In the genomic region with DNA sequence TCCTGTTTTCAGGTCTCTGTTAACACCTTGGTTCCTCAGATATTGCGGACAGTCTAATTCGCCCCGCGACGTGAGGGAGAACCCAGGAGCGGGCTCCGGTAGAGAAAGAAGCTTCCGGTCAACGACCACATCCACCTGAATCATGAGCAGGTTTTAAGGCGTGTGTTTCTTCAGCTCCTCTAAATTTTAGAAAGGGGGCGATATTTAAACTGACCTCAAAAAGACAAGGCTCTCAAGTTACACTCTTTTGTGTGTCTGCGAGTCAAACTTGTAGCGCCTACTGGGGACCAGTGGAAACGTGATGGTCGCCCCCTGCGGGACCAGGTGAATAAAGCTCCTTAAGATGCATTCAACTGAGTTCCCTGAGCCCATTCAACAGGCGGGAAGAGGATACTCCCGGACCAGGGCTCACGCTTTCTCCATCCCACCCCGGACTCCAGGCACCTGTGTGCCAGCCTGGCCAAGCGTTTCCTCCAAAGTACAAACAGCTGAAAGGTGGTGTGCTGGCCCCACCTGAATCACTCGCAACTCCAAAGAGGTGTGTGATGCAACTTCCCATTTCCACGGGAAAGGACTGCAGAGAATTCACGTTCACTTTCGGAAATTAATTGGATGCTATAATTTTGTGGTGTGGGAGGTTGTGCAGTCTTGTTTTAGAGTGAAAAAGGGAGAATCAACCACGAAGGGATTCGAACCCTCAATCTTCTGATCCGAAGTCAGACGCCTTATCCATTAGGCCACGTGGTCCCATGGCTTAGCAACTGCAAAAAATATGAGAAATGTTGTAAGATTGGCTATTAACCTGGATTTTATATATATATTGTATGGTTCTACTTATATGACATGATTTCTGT, we compare ENCODE assay signal across 9 cellular contexts. TPM values are rescaled to one million over a fixed set of nuclear protein-coding genes. Genes with fewer than 3 reads are reported as not detected.
DNase-seq lines count a peak whose midpoint lies in the region; ATAC-seq and TF ChIP-seq lines count a peak whose summit lies in the region.
"Had no signal": no experiment of that assay in that cellular context is flagged by ENCODE, and none has a peak within 500 bp of the region (broad histone marks: within the 10 kb centered on the region; RNA-seq: fewer than 3 reads in every experiment).

No MANE protein-coding gene starts in this region.

- intact Hi-C loops in CD8-positive, alpha-beta T cell (cut with DNase I, micrococcal nuclease) = loop anchor here (2.0 to 5.0 kb wide), 2 partner anchors 144 to 145 kb away; partner anchors contain the start of gene ZSCAN12 (in 2 of the 2)

- H3K36me3 Mint-ChIP-seq in CD8-positive, alpha-beta T cell = no peaks in the 10 kb centered on the region
- peaks cover 0 to 15% of the 10 kb centered on the region in 2 donors for H3K36me3 Mint-ChIP-seq in activated naive CD4-positive, alpha-beta T cell treated with anti-CD3 and anti-CD28 coated beads, Interleukin-2, amount 50 U/mL, for 72 hours

- H2AFZ ChIP-seq in smooth muscle cell (ENCODE audit: low read depth) = peak overlapping the region; percentile 34

- no peak overlapping the region for H3K9ac ChIP-seq in smooth muscle cell (ENCODE audit: low read depth)

- CTCF ChIA-PET in CD8-positive, alpha-beta T cell (lab: Charles Lee) = interaction anchor here (1.0 to 1.5 kb wide), 3 partner anchors 10 to 149 kb away, joined by 3 to 4 read pairs (median 3); partner anchors contain the start of gene GPX6

- peak overlapping the region; percentile 4 for H3K27ac Mint-ChIP-seq in CD8-positive, alpha-beta T cell
- H3K27ac Mint-ChIP-seq in activated naive CD4-positive, alpha-beta T cell treated with anti-CD3 and anti-CD28 coated beads, Interleukin-2, amount 50 U/mL, for 72 hours = peak overlapping the region; percentile 90 to 99

- no peaks in the 10 kb centered on the region for H3K79me2 ChIP-seq in smooth muscle cell (ENCODE audit: low read depth)

- peaks cover 18% of the 10 kb centered on the region for H3F3A ChIP-seq in smooth muscle cell (ENCODE audit: low read depth)

- no peaks in the 10 kb centered on the region for H3K36me3 ChIP-seq in CD8-positive, alpha-beta T cell (ENCODE audit: insufficient read depth, low read length)
- H3K36me3 ChIP-seq in SJCRH30 (no peaks in the 10 kb centered on the region), smooth muscle cell (ENCODE audit: low read depth) (no peaks in the 10 kb centered on the region)

- H4K20me1 ChIP-seq in smooth muscle cell (ENCODE audit: low read depth) = no peaks in the 10 kb centered on the region

- TF ChIP-seq CTCF in CD8-positive, alpha-beta T cell (IDR thresholded peaks at IDR 0.05) = no peak
- TF ChIP-seq CTCF in smooth muscle cell (IDR thresholded peaks at IDR 0.05; ENCODE audit: borderline replicate concordance, insufficient read depth, poor library complexity, severe bottlenecking) = peak; percentile 44

- POLR2A ChIA-PET in CD8-positive, alpha-beta T cell (lab: Charles Lee) = interaction anchor here (0.6 kb wide), 1 partner anchor 535 kb away, joined by 4 read pairs; no protein-coding TSS in a partner anchor

- H3K4me1 Mint-ChIP-seq in CD8-positive, alpha-beta T cell (ENCODE audit: low read depth) = peaks cover 21% of the 10 kb centered on the region

- H3K4me2 ChIP-seq in smooth muscle cell = peak overlapping the region; percentile 94

- no peaks in the 10 kb centered on the region for H3K27me3 ChIP-seq in CD8-positive, alpha-beta T cell (ENCODE audit: insufficient read depth, low read length)
- H3K27me3 ChIP-seq in SJCRH30 (no peaks in the 10 kb centered on the region), smooth muscle cell (ENCODE audit: low read depth) (no peaks in the 10 kb centered on the region)

- H3K27me3 Mint-ChIP-seq in CD8-positive, alpha-beta T cell (ENCODE audit: low read depth) = peaks cover 59% of the 10 kb centered on the region

- peak in 6 of 7 experiments; percentile 33 to 63 (median 44) for DNase-seq in CD8-positive, alpha-beta T cell
- DNase-seq in LHCN-M2 (ENCODE audit: low read depth) (peak; percentile 82), SJCRH30 (peak; percentile 43 to 69), iPS DF 4.7 (ENCODE audit: extremely low read depth, low spot score) (peak; percentile 96), smooth muscle cell (lab: John Stamatoyannopoulos, UW; ENCODE audit: unreplicated experiment) (peak; percentile 28)
- peak; percentile 58 to 76 for DNase-seq in activated naive CD4-positive, alpha-beta T cell treated with anti-CD3 and anti-CD28 coated beads, Interleukin-2, amount 50 U/mL, for 72 hours (ENCODE audit: low spot score in 2 of 2)

- peak; percentile 38 for ATAC-seq in CD8-positive, alpha-beta T cell
- ATAC-seq in GM21423 (IDR thresholded peaks at IDR 0.05; ENCODE audit: unreplicated experiment) (peak; percentile 45), GM19397 (IDR thresholded peaks at IDR 0.05; ENCODE audit: unreplicated experiment) (no peak)
- ATAC-seq in activated naive CD4-positive, alpha-beta T cell treated with anti-CD3 and anti-CD28 coated beads, Interleukin-2, amount 50 U/mL, for 72 hours = peak; percentile 70 to 84

- peaks cover 4% of the 10 kb centered on the region for H3K4me1 ChIP-seq in CD8-positive, alpha-beta T cell (ENCODE audit: insufficient read depth, low read length)
- H3K4me1 ChIP-seq in SJCRH30 (no peaks in the 10 kb centered on the region), smooth muscle cell (ENCODE audit: low read depth) (peaks cover 12% of the 10 kb centered on the region)

- peak overlapping the region; percentile 53 for H3K4me3 ChIP-seq in CD8-positive, alpha-beta T cell (ENCODE audit: low read depth, low read length)
- H3K4me3 ChIP-seq in SJCRH30 (peak overlapping the region; percentile 47), smooth muscle cell (peak overlapping the region; percentile 57)

- peak overlapping the region; percentile 82 for H3K4me3 Mint-ChIP-seq in CD8-positive, alpha-beta T cell

- no peaks in the 10 kb centered on the region for H3K9me3 ChIP-seq in CD8-positive, alpha-beta T cell (ENCODE audit: low read length)
- H3K9me3 ChIP-seq in SJCRH30 (replicated peaks) (no peaks in the 10 kb centered on the region), smooth muscle cell (replicated peaks; ENCODE audit: low read depth) (no peaks in the 10 kb centered on the region)

- no peak overlapping the region for H3K27ac ChIP-seq in CD8-positive, alpha-beta T cell (ENCODE audit: low read depth, low read length)
- H3K27ac ChIP-seq in SJCRH30 = no peak overlapping the region
- no peak overlapping the region for H3K27ac ChIP-seq in smooth muscle cell (ENCODE audit: low read depth)

- 4% methylated on average over 30 of the region's 30 CpGs for WGBS in smooth muscle cell (ENCODE audit: low lambda C conversion rate)

- H3K9me3 Mint-ChIP-seq in CD8-positive, alpha-beta T cell = peaks cover 12% of the 10 kb centered on the region
- no peaks in the 10 kb centered on the region for H3K9me3 Mint-ChIP-seq in activated naive CD4-positive, alpha-beta T cell treated with anti-CD3 and anti-CD28 coated beads, Interleukin-2, amount 50 U/mL, for 72 hours

RNA-seq across cellular contexts. Expression of gene GPX5, which starts 17.0 kb away (rescaled TPM):
- total RNA-seq in CD8-positive, alpha-beta T cell = not detected
- total RNA-seq in LHCN-M2 (2014; rRNA removed) (not detected in 2 replicates), smooth muscle cell (2.3 and 12.8 TPM in 2 replicates)
- polyA plus RNA-seq in LHCN-M2 (2012) = not detected
- not detected in 2 replicates for total RNA-seq in SJCRH30 (2014; rRNA removed; shearing (Covaris generic))
- total RNA-seq in activated naive CD4-positive, alpha-beta T cell treated with anti-CD3 and anti-CD28 coated beads, Interleukin-2, amount 50 U/mL, for 72 hours = not detected
- 6.5 and 9.5 TPM in 2 replicates for polyA plus RNA-seq in smooth muscle cell
- total RNA-seq: activated CD8-positive, alpha-beta memory T cell treated with anti-CD3 and anti-CD28 coated beads for 36 hours had no signal

RNA-seq across cellular contexts. Expression of gene GPX6, which starts 27.1 kb away (rescaled TPM):
- total RNA-seq in CD8-positive, alpha-beta T cell = not detected
- total RNA-seq in LHCN-M2 (2014; rRNA removed) = not detected in 2 replicates
- not detected for polyA plus RNA-seq in LHCN-M2 (2012)
- not detected in 2 replicates for total RNA-seq in SJCRH30 (2014; rRNA removed; shearing (Covaris generic))
- total RNA-seq in activated naive CD4-positive, alpha-beta T cell treated with anti-CD3 and anti-CD28 coated beads, Interleukin-2, amount 50 U/mL, for 72 hours = not detected
- not detected in 2 replicates for total RNA-seq in smooth muscle cell
- polyA plus RNA-seq in smooth muscle cell = not detected in 2 replicates
- total RNA-seq: activated CD8-positive, alpha-beta memory T cell treated with anti-CD3 and anti-CD28 coated beads for 36 hours had no signal

Comparison
In these comparisons a context has a peak if more than half of its experiments do, and no peak if none do; other contexts are left out.
1. DNase-seq: peak in every context shown above with its lines; median percentile 96 in iPS DF 4.7; 82 in LHCN-M2; 67 in activated naive CD4-positive, alpha-beta T cell treated with anti-CD3 and anti-CD28 coated beads, Interleukin-2, amount 50 U/mL, for 72 hours; 56 in SJCRH30; 44 in CD8-positive, alpha-beta T cell; 28 in smooth muscle cell.